Comparison of ENCODE assay signal across 29 cellular contexts in genomic region chr15:96272427-96272826, GRCh38. TPM values are rescaled to one million over a fixed set of nuclear protein-coding genes. Genes with fewer than 3 reads are reported as not detected.
"Had no signal": no experiment of that assay in that cellular context is flagged by ENCODE, and none has a peak within 500 bp of the region (broad histone marks: within the 10 kb centered on the region; RNA-seq: fewer than 3 reads in every experiment).

No MANE protein-coding gene starts in this region.

- H2AFZ ChIP-seq: parathyroid adenoma had no signal

- H3K79me2 ChIP-seq: parathyroid adenoma had no signal

- H3K27me3 ChIP-seq: esophagus squamous epithelium, heart right ventricle, left lung, neutrophil, transverse colon, upper lobe of right lung, uterus had no signal

- H3K36me3 Mint-ChIP-seq: naive B cell; natural killer cell treated with Interleukin-12 subunit alpha and Interleukin-12 subunit beta and Interleukin-15 and Interleukin-18, amount 100 ng/mL, for 72 hours; stimulated activated effector memory CD8-positive, alpha-beta T cell treated with anti-CD3 and anti-CD28 coated beads, Interleukin-12 subunit alpha, Interleukin-12 subunit beta, amount 100 ng/mL, for 72 hours had no signal

- FAIRE-seq: islet of Langerhans had no signal

- H3K9ac ChIP-seq: parathyroid adenoma had no signal

- H3K27ac Mint-ChIP-seq: mesothelial cell of epicardium; natural killer cell treated with Interleukin-12 subunit alpha and Interleukin-12 subunit beta and Interleukin-15 and Interleukin-18, amount 100 ng/mL, for 72 hours; progenitor cell of endocrine pancreas; stimulated activated effector memory CD8-positive, alpha-beta T cell treated with anti-CD3 and anti-CD28 coated beads, Interleukin-12 subunit alpha, Interleukin-12 subunit beta, amount 100 ng/mL, for 72 hours had no signal

- H3K4me1 ChIP-seq: esophagus squamous epithelium, heart right ventricle, left lung, transverse colon, upper lobe of right lung, uterus had no signal

- H3K4me3 Mint-ChIP-seq: mesothelial cell of epicardium; naive B cell; natural killer cell treated with Interleukin-12 subunit alpha and Interleukin-12 subunit beta and Interleukin-15 and Interleukin-18, amount 100 ng/mL, for 72 hours; neural crest cell; stimulated activated effector memory CD8-positive, alpha-beta T cell treated with anti-CD3 and anti-CD28 coated beads, Interleukin-12 subunit alpha, Interleukin-12 subunit beta, amount 100 ng/mL, for 72 hours had no signal

- H3K9me3 ChIP-seq: esophagus squamous epithelium, heart right ventricle, left lung, mucosa of descending colon, neutrophil, thoracic aorta, transverse colon, upper lobe of right lung, uterus had no signal

- H3K4me3 ChIP-seq: coronary artery, esophagus squamous epithelium, heart right ventricle, left lung, mucosa of descending colon, thoracic aorta, transverse colon, upper lobe of right lung, uterus had no signal

- H3K36me3 ChIP-seq: left lung, neutrophil, thoracic aorta, transverse colon, uterus had no signal

- H3K27me3 Mint-ChIP-seq: progenitor cell of endocrine pancreas had no signal

- H3K27ac ChIP-seq: coronary artery, esophagus squamous epithelium, heart right ventricle, left lung, neutrophil, parathyroid adenoma, thoracic aorta, transverse colon, upper lobe of right lung, uterus had no signal

- H3K9me3 Mint-ChIP-seq: mesothelial cell of epicardium; natural killer cell treated with Interleukin-12 subunit alpha and Interleukin-12 subunit beta and Interleukin-15 and Interleukin-18, amount 100 ng/mL, for 72 hours had no signal

- H3K4me1 Mint-ChIP-seq: naive B cell; stimulated activated effector memory CD8-positive, alpha-beta T cell treated with anti-CD3 and anti-CD28 coated beads, Interleukin-12 subunit alpha, Interleukin-12 subunit beta, amount 100 ng/mL, for 72 hours had no signal

- DNase-seq: dermis blood vessel endothelial cell; effector memory CD4-positive, alpha-beta T cell; erythroblast; esophagus squamous epithelium; foreskin melanocyte; glutamatergic neuron; heart right ventricle; hippocampal formation; left cardiac atrium; left lung; mesenchymal stem cell; mucosa of descending colon; naive B cell; stimulated activated CD4-positive, alpha-beta T cell treated with anti-CD3 and anti-CD28 coated beads, Interleukin-2, amount 100 ng/mL, for 24 hours; stimulated activated CD4-positive, alpha-beta T cell treated with anti-CD3 and anti-CD28 coated beads, Interleukin-4, amount 100 ng/mL, for 24 hours; stimulated activated naive CD8-positive, alpha-beta T cell treated with anti-CD3 and anti-CD28 coated beads, Interleukin-15, Interleukin-2, amounts not matched to agents 100 U/mL and 50 U/mL, for 24 hours; transverse colon; upper lobe of right lung; uterus had no signal

RNA-seq across cellular contexts. Expression of gene NR2F2, which starts 58.1 kb away (rescaled TPM):
- total RNA-seq: natural killer cell treated with Interleukin-12 subunit alpha and Interleukin-12 subunit beta and Interleukin-15 and Interleukin-18, amount 100 ng/mL, for 72 hours had no signal
